ENCODE assay signal across 8 cellular contexts in genomic region chr15:81002254-81003022, GRCh38. TPM values are rescaled to one million over a fixed set of nuclear protein-coding genes. Genes with fewer than 3 reads are reported as not detected.
DNase-seq lines count a peak whose midpoint lies in the region; ATAC-seq, FAIRE-seq and TF ChIP-seq lines count a peak whose summit lies in the region.

No MANE protein-coding gene starts in this region.

- TF ChIP-seq RAD21 in HepG2 (CRISPR knock-in tag; IDR thresholded peaks at IDR 0.05): no peak

- BruUV-seq in HepG2 (replicated peaks; lab: Mats Ljungman, UMichigan): no TSS peak

- in situ Hi-C loops in HepG2 (cut with HindIII; ENCODE audit: extremely low pct_ligation_motif_present, low pct_unique_long_range_greater_than_20kb): no loop called here

- H3K79me2 ChIP-seq in HepG2 (ENCODE audit: insufficient read depth, low read length): no peaks in the 10 kb centered on the region

- CTCF ChIA-PET in activated naive CD4-positive, alpha-beta T cell treated with anti-CD3 and anti-CD28 coated beads for 36 hours (lab: Charles Lee): interaction anchor here (1.0 to 1.4 kb wide), 2 partner anchors 104 to 272 kb away, joined by 3 read pairs; no protein-coding TSS in a partner anchor
- CTCF ChIA-PET in HepG2 (lab: Yijun Ruan, JAX; ENCODE audit: low intra/inter-chr PET ratio, low total read pairs): no interaction called here

- no peak for TF ChIP-seq EP300 in HepG2 (IDR thresholded peaks at IDR 0.05; ENCODE audit: low read depth in 2 of 2, low read length in 2 of 2)
- TF ChIP-seq EP300 in HepG2 (CRISPR knock-in tag; IDR thresholded peaks at IDR 0.05; ENCODE audit: borderline replicate concordance): no peak

- H3K4me1 Mint-ChIP-seq in activated naive CD4-positive, alpha-beta T cell treated with anti-CD3 and anti-CD28 coated beads for 36 hours (ENCODE audit: low read depth): peaks cover 52% of the 10 kb centered on the region

- H3K27ac ChIP-seq in body of pancreas (peak overlapping the region; percentile 95 to 98 (median 97)), HepG2 (ENCODE audit: extremely low read length, insufficient read depth, low read length) (no peak overlapping the region), tibial artery (peak overlapping the region; percentile 84 to 92)

- H3K4me3 ChIP-seq in body of pancreas (peak overlapping the region; percentile 8 to 55), HepG2 (replicated peaks in 1 of 3; ENCODE audit: insufficient read depth in 1 of 3, low read depth in 2 of 3, low read length in 3 of 3) (peak overlapping the region in 1 of 3 experiments; percentile 92; a peak in 1 of 6 replicates), tibial artery (peak overlapping the region; percentile 65 to 92)

- TF ChIP-seq CTCF in body of pancreas (IDR thresholded peaks at IDR 0.05): no peak
- no peak for TF ChIP-seq CTCF in HepG2 (CRISPR knock-in tag; IDR thresholded peaks at IDR 0.05)
- no peak for TF ChIP-seq CTCF in tibial artery (IDR thresholded peaks at IDR 0.05)

- H3K4me1 ChIP-seq in body of pancreas (peaks cover 55% of the 10 kb centered on the region), HepG2 (ENCODE audit: insufficient read depth, low read length) (peaks cover 40% of the 10 kb centered on the region), tibial artery (peaks cover 0 to 39% (median 30%) of the 10 kb centered on the region in 4 donors)

- H3K27me3 Mint-ChIP-seq in activated naive CD4-positive, alpha-beta T cell treated with anti-CD3 and anti-CD28 coated beads for 36 hours (ENCODE audit: low read depth): no peaks in the 10 kb centered on the region

- no peak for FAIRE-seq in HepG2 (lab: Jason Lieb, UNC)

- H3K27me3 ChIP-seq in body of pancreas (no peaks in the 10 kb centered on the region), HepG2 (ENCODE audit: control insufficient read depth in 1 of 2, insufficient read depth in 2 of 2, low read length in 2 of 2) (no peaks in the 10 kb centered on the region), tibial artery (no peaks in the 10 kb centered on the region)

- no peak overlapping the region for H2AFZ ChIP-seq in HepG2 (ENCODE audit: low read length)

- H3K9me3 ChIP-seq in body of pancreas: no peaks in the 10 kb centered on the region
- no peaks in the 10 kb centered on the region for H3K9me3 ChIP-seq in HepG2 (ENCODE audit: low read length)
- H3K9me3 ChIP-seq in tibial artery: no peaks in the 10 kb centered on the region

- ATAC-seq in body of pancreas (no peak), HepG2 (no peak)

- peak overlapping the region; percentile 61 for H3K4me3 Mint-ChIP-seq in activated naive CD4-positive, alpha-beta T cell treated with anti-CD3 and anti-CD28 coated beads for 36 hours

- no peak overlapping the region for H3K9ac ChIP-seq in HepG2 (ENCODE audit: insufficient read depth, low read depth, low read length)

- H4K20me1 ChIP-seq in HepG2 (ENCODE audit: insufficient read depth, low read length): no peaks in the 10 kb centered on the region; the same call in 1 of the 2 replicates

- DNase-seq in activated naive CD4-positive, alpha-beta T cell treated with anti-CD3 and anti-CD28 coated beads for 36 hours: no peak
- no peak for DNase-seq in activated naive CD4-positive, alpha-beta T cell treated with anti-CD3 and anti-CD28 coated beads, Interleukin-2, amount 50 U/mL, for 16 hours
- DNase-seq in body of pancreas (peak in 3 of 4 donors; percentile 17 to 26 (median 26)), HepG2 (ENCODE audit: low spot score) (no peak), tibial artery (no peak), DMS79 (lab: John Stamatoyannopoulos, UW) (no peak), MV-4-11 (lab: John Stamatoyannopoulos, UW) (no peak)
- DNase-seq in effector CD8-positive, alpha-beta T cell (lab: John Stamatoyannopoulos, UW): no peak

- no peak overlapping the region for H3K27ac Mint-ChIP-seq in activated naive CD4-positive, alpha-beta T cell treated with anti-CD3 and anti-CD28 coated beads for 36 hours

- H3K36me3 ChIP-seq in body of pancreas (replicated peaks in 1 of 2; ENCODE audit: insufficient read depth in 1 of 2, low read depth in 2 of 2) (no peaks in the 10 kb centered on the region), HepG2 (replicated peaks in 1 of 2; ENCODE audit: control insufficient read depth in 1 of 2, insufficient read depth in 2 of 2, low read length in 2 of 2) (no peaks in the 10 kb centered on the region; a peak in 1 of 5 replicates), tibial artery (peaks cover 8 to 11% (median 10%) of the 10 kb centered on the region in 3 donors)

- no peaks in the 10 kb centered on the region for H3K9me3 Mint-ChIP-seq in activated naive CD4-positive, alpha-beta T cell treated with anti-CD3 and anti-CD28 coated beads for 36 hours

- 58 to 100% methylated on average over 8 to 91 of the region's 91 CpGs for WGBS in body of pancreas, 2 donors
- 97% methylated on average over 48 of the region's 91 CpGs for WGBS in HepG2 (ENCODE audit: low lambda C conversion rate)

- H3K4me2 ChIP-seq in HepG2 (ENCODE audit: low read depth, low read length): peak overlapping the region; percentile 79

- H3K36me3 Mint-ChIP-seq in activated naive CD4-positive, alpha-beta T cell treated with anti-CD3 and anti-CD28 coated beads for 36 hours (ENCODE audit: low read depth): peaks cover 12% of the 10 kb centered on the region

- intact Hi-C loops in activated naive CD4-positive, alpha-beta T cell treated with anti-CD3 and anti-CD28 coated beads for 36 hours (cut with micrococcal nuclease): loop anchor here (5.0 kb wide), 2 partner anchors 1030 to 1045 kb away; partner anchors contain the start of genes BCL2A1 and MEX3B
- intact Hi-C loops in body of pancreas (cut with DNase I) (no loop called here), HepG2 (cut with micrococcal nuclease; ENCODE audit: unreplicated experiment) (no loop called here), tibial artery (cut with DNase I; ENCODE audit: low total_unique reads) (no loop called here)

- POLR2A ChIA-PET in HepG2 (lab: Yijun Ruan, JAX): interaction anchor here (0.9 kb wide), 1 partner anchor 14 kb away, joined by 3 read pairs; no protein-coding TSS in a partner anchor

- TF ChIP-seq POLR2A in body of pancreas (IDR thresholded peaks at IDR 0.05) (no peak), HepG2 (IDR thresholded peaks at IDR 0.05; ENCODE audit: insufficient read depth in 1 of 2, low read depth in 2 of 2, low read length in 2 of 2) (no peak)

TF ChIP-seq in HepG2, 621 proteins besides CTCF, POLR2A, EP300 and RAD21 (continues in another document):
- peak; percentile 53; the same call in 1 of the 2 replicates for TF ChIP-seq ZNF776 (CRISPR knock-in tag; IDR thresholded peaks at IDR 0.05)

RNA-seq across cellular contexts. Expression of gene TLNRD1, which starts 1.7 kb away (rescaled TPM):
- 10 to 100 TPM; 15.9 to 16.6 TPM for total RNA-seq in activated naive CD4-positive, alpha-beta T cell treated with anti-CD3 and anti-CD28 coated beads for 36 hours
- 10 to 100 TPM; 22.6 to 44.8 TPM for total RNA-seq in body of pancreas
- total RNA-seq in HepG2 (2016; rRNA removed; fragmentation: Illumina TruSeq; extraction: Trizol): 4.6 and 5.3 TPM in 2 replicates
- 0.81 and 0.88 TPM in 2 replicates for total RNA-seq in HepG2 (2016; cell fraction: cytosol; rRNA removed; fragmentation: Illumina TruSeq; extraction: Trizol; ENCODE audit: low read depth)
- total RNA-seq in HepG2 (2016; cell fraction: insoluble cytoplasmic fraction; rRNA removed; fragmentation: Illumina TruSeq; extraction: Trizol): 3.8 and 5.0 TPM in 2 replicates
- 2.9 and 3.4 TPM in 2 replicates for total RNA-seq in HepG2 (2016; cell fraction: membrane; rRNA removed; fragmentation: Illumina TruSeq; extraction: Trizol)
- total RNA-seq in HepG2 (2016; cell fraction: nucleus; rRNA removed; fragmentation: Illumina TruSeq; extraction: Trizol): 4.2 and 4.3 TPM in 2 replicates
- polyA plus RNA-seq in HepG2 (2011; rRNA removed): 3.4 and 4.7 TPM in 2 replicates
- polyA plus RNA-seq in HepG2 (2011; cell fraction: cytosol; rRNA removed): 3.7 and 6.6 TPM in 2 replicates
- 4.0 and 4.6 TPM in 2 replicates for polyA plus RNA-seq in HepG2 (2011; cell fraction: nucleus; rRNA removed)
- polyA plus RNA-seq in HepG2 (2012): 3.5 and 4.5 TPM in 2 replicates
- polyA plus RNA-seq in HepG2 (2016; cell fraction: cytosol; fragmentation: Illumina TruSeq; extraction: Trizol; ENCODE audit: low read depth): 0.63 and 0.80 TPM in 2 replicates
- polyA plus RNA-seq in HepG2 (2016; cell fraction: insoluble cytoplasmic fraction; fragmentation: Illumina TruSeq; extraction: Trizol; ENCODE audit: low read depth): 6.0 and 6.7 TPM in 2 replicates
- 3.0 and 3.5 TPM in 2 replicates for polyA plus RNA-seq in HepG2 (2016; cell fraction: membrane; fragmentation: Illumina TruSeq; extraction: Trizol; ENCODE audit: low read depth)
- 5.2 and 5.5 TPM in 2 replicates for polyA plus RNA-seq in HepG2 (2016; cell fraction: nucleus; fragmentation: Illumina TruSeq; extraction: Trizol; ENCODE audit: insufficient read depth, low read depth)
- polyA minus RNA-seq in HepG2 (2011; rRNA and poly(A)+ RNA removed; ENCODE audit: low replicate concordance): 8.0 and 12.3 TPM in 2 replicates
- 6.8 and 6.9 TPM in 2 replicates for polyA minus RNA-seq in HepG2 (2011; cell fraction: cytosol; rRNA and poly(A)+ RNA removed)
- polyA minus RNA-seq in HepG2 (2011; cell fraction: nucleus; rRNA and poly(A)+ RNA removed): 6.1 and 7.1 TPM in 2 replicates

RNA-seq across cellular contexts. Expression of gene MESD, which starts 12.8 kb away (rescaled TPM):
- total RNA-seq in activated naive CD4-positive, alpha-beta T cell treated with anti-CD3 and anti-CD28 coated beads for 36 hours: 10 to 100 TPM; 12.5 to 15.1 TPM
- 10 to 100 TPM; 22.3 to 34.6 TPM for total RNA-seq in body of pancreas
- 24.9 and 46.2 TPM in 2 replicates for total RNA-seq in HepG2 (2016; rRNA removed; fragmentation: Illumina TruSeq; extraction: Trizol)
- total RNA-seq in HepG2 (2016; cell fraction: cytosol; rRNA removed; fragmentation: Illumina TruSeq; extraction: Trizol; ENCODE audit: low read depth): 6.0 and 7.2 TPM in 2 replicates
- total RNA-seq in HepG2 (2016; cell fraction: insoluble cytoplasmic fraction; rRNA removed; fragmentation: Illumina TruSeq; extraction: Trizol): 24.0 and 45.8 TPM in 2 replicates
- total RNA-seq in HepG2 (2016; cell fraction: membrane; rRNA removed; fragmentation: Illumina TruSeq; extraction: Trizol): 11.5 and 12.8 TPM in 2 replicates
- total RNA-seq in HepG2 (2016; cell fraction: nucleus; rRNA removed; fragmentation: Illumina TruSeq; extraction: Trizol): 41.1 and 48.6 TPM in 2 replicates
- polyA plus RNA-seq in HepG2 (2011; rRNA removed): 15.6 and 18.0 TPM in 2 replicates
- 13.8 and 19.5 TPM in 2 replicates for polyA plus RNA-seq in HepG2 (2011; cell fraction: cytosol; rRNA removed)
- 8.5 and 10.8 TPM in 2 replicates for polyA plus RNA-seq in HepG2 (2011; cell fraction: nucleus; rRNA removed)
- 29.6 and 30.4 TPM in 2 replicates for polyA plus RNA-seq in HepG2 (2012)
- polyA plus RNA-seq in HepG2 (2016; cell fraction: cytosol; fragmentation: Illumina TruSeq; extraction: Trizol; ENCODE audit: low read depth): 4.9 and 5.0 TPM in 2 replicates
- polyA plus RNA-seq in HepG2 (2016; cell fraction: insoluble cytoplasmic fraction; fragmentation: Illumina TruSeq; extraction: Trizol; ENCODE audit: low read depth): 28.6 and 28.9 TPM in 2 replicates
- 9.0 and 9.2 TPM in 2 replicates for polyA plus RNA-seq in HepG2 (2016; cell fraction: membrane; fragmentation: Illumina TruSeq; extraction: Trizol; ENCODE audit: low read depth)
- 72.4 and 79.7 TPM in 2 replicates for polyA plus RNA-seq in HepG2 (2016; cell fraction: nucleus; fragmentation: Illumina TruSeq; extraction: Trizol; ENCODE audit: insufficient read depth, low read depth)
- 9.9 and 11.1 TPM in 2 replicates for polyA minus RNA-seq in HepG2 (2011; rRNA and poly(A)+ RNA removed; ENCODE audit: low replicate concordance)
- 14.4 and 18.5 TPM in 2 replicates for polyA minus RNA-seq in HepG2 (2011; cell fraction: cytosol; rRNA and poly(A)+ RNA removed)
- polyA minus RNA-seq in HepG2 (2011; cell fraction: nucleus; rRNA and poly(A)+ RNA removed): 20.6 and 20.8 TPM in 2 replicates

Comparison
In these comparisons a context has a peak if more than half of its experiments do, and no peak if none do; other contexts are left out.
1. DNase-seq: peak in body of pancreas (3 of 4); none in activated naive CD4-positive, alpha-beta T cell treated with anti-CD3 and anti-CD28 coated beads for 36 hours (single experiment), activated naive CD4-positive, alpha-beta T cell treated with anti-CD3 and anti-CD28 coated beads, Interleukin-2, amount 50 U/mL, for 16 hours (single experiment), HepG2 (single experiment), tibial artery (0 of 2), DMS79 (single experiment), effector CD8-positive, alpha-beta T cell (single experiment) and MV-4-11 (single experiment).